Comparison of ENCODE assay signal across 11 cellular contexts in the genomic region with DNA sequence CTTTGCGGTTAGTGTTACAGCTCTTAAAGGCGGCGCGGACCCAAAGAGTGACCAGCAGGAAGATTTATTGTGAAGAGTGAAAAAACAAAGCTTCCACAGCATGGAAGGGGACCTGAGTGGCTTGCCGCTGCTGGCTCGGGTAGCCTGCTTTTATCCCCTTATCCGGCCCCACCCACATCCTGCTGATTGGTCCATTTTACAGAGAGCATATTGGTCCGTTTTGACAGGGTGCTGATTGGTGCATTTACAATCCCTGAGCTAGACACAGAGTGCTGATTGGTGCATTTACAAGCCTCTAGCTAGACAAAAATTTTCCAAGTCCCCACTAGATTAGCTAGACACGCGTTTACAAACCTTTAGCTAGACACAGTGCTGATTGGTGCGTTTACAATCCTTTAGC. TPM values are rescaled to one million over a fixed set of nuclear protein-coding genes. Genes with fewer than 3 reads are reported as not detected.
A peak's percentile ranks its signal among the peaks of the same experiment; 100 is the strongest.
DNase-seq lines count a peak whose midpoint lies in the region; ATAC-seq and TF ChIP-seq lines count a peak whose summit lies in the region.
"Not testable (repeated sequence)": the region's sequence is repeated elsewhere in the genome, so short reads cannot be mapped to it uniquely, and the experiment has no call there.
"Had no signal": no experiment of that assay in that cellular context is flagged by ENCODE, and none has a peak within 500 bp of the region (broad histone marks: within the 10 kb centered on the region; RNA-seq: fewer than 3 reads in every experiment).

No MANE protein-coding gene starts in this region.

- H3K36me3 Mint-ChIP-seq in WTC11 (peaks cover 70% of the 10 kb centered on the region), endothelial cell (ENCODE audit: low read depth, unreplicated experiment) (peaks cover 53% of the 10 kb centered on the region), osteocyte (ENCODE audit: unreplicated experiment) (peaks cover 20% of the 10 kb centered on the region)

- not testable (repeated sequence) for DNase-seq in WTC11 (ENCODE audit: low spot score); endothelial cell (ENCODE audit: low spot score)
- DNase-seq in activated CD4-positive, alpha-beta T cell treated with anti-CD3 and anti-CD28 coated beads for 48 hours: peak; percentile 20
- peak; percentile 9 for DNase-seq in activated effector memory CD4-positive, alpha-beta T cell treated with anti-CD3 and anti-CD28 coated beads, Interleukin-2, amount 50 U/mL, for 16 hours
- DNase-seq in osteocyte (ENCODE audit: extremely low spot score, unreplicated experiment): peak; percentile 38

- POLR2A ChIA-PET in WTC11 (lab: Charles Lee): not testable (repeated sequence)

- not testable (repeated sequence) for H3K27ac Mint-ChIP-seq in WTC11; endothelial cell (ENCODE audit: unreplicated experiment); osteocyte (ENCODE audit: unreplicated experiment)

- H3K27me3 Mint-ChIP-seq in WTC11 (ENCODE audit: low read depth); endothelial cell (ENCODE audit: unreplicated experiment); osteocyte (ENCODE audit: unreplicated experiment): not testable (repeated sequence)

- H3K4me1 Mint-ChIP-seq in WTC11 (peaks cover 17% of the 10 kb centered on the region), endothelial cell (ENCODE audit: unreplicated experiment) (peaks cover 28% of the 10 kb centered on the region)
- H3K4me1 Mint-ChIP-seq in osteocyte (ENCODE audit: unreplicated experiment): not testable (repeated sequence)

- peaks cover 42% of the 10 kb centered on the region for H3K9me3 Mint-ChIP-seq in WTC11
- H3K9me3 Mint-ChIP-seq in endothelial cell (ENCODE audit: unreplicated experiment); osteocyte (ENCODE audit: unreplicated experiment): not testable (repeated sequence)

- CTCF ChIA-PET in WTC11 (lab: Charles Lee): interaction anchor here (1.4 to 7.9 kb wide), 2 partner anchors 77 to 165 kb away, joined by 5 to 91 read pairs; no protein-coding TSS in a partner anchor

- not testable (repeated sequence) for ATAC-seq in WTC11

- TF ChIP-seq CTCF in WTC11 (IDR thresholded peaks at IDR 0.05); endothelial cell (IDR thresholded peaks at IDR 0.05; ENCODE audit: unreplicated experiment); osteocyte (IDR thresholded peaks at IDR 0.05): not testable (repeated sequence)

- H3K4me3 Mint-ChIP-seq in WTC11; osteocyte (ENCODE audit: unreplicated experiment): not testable (repeated sequence)
- peak overlapping the region; percentile 81 for H3K4me3 Mint-ChIP-seq in endothelial cell (ENCODE audit: unreplicated experiment)

TF ChIP-seq in WTC11, 78 proteins besides CTCF, POLR2A, EP300 and RAD21:
- 0 out of 2 replicates have a peak, but pooled peaks have one; percentile 41 for TF ChIP-seq NFYB (CRISPR knock-in tag; conservative IDR thresholded peaks at IDR 0.05; ENCODE audit: low read depth)
TF ChIP-seq in WTC11: peak in this region for 1; not testable (repeated sequence) for 77.

RNA-seq across cellular contexts. Expression of gene NME6, which starts 30.0 kb away (rescaled TPM):
- 9.9 to 13.4 TPM (median 11.0 TPM) in 3 replicates for total RNA-seq in WTC11 (2021)
- 31.0 TPM for total RNA-seq in endothelial cell (ENCODE audit: unreplicated experiment)
- 20.2 and 26.4 TPM in 2 replicates for total RNA-seq in osteocyte

RNA-seq across cellular contexts. Expression of gene ZNF589, which starts 30.3 kb away (rescaled TPM):
- total RNA-seq in WTC11 (2021) (96.1 to 104 TPM (median 102 TPM) in 3 replicates), endothelial cell (ENCODE audit: unreplicated experiment) (22.0 TPM), osteocyte (11.0 and 11.3 TPM in 2 replicates)

RNA-seq across cellular contexts. Expression of gene CAMP, which starts 47.9 kb away (rescaled TPM):
- total RNA-seq in WTC11 (2021): not detected in 3 replicates
- total RNA-seq in endothelial cell (ENCODE audit: unreplicated experiment): not detected
- total RNA-seq in osteocyte: not detected in 2 replicates
- total RNA-seq: A673; CD4-positive, alpha-beta memory T cell; CD4-positive, CD25-positive, alpha-beta regulatory T cell; CD8-positive, alpha-beta memory T cell; Daoy; G401 had no signal
